In the genomic region with DNA sequence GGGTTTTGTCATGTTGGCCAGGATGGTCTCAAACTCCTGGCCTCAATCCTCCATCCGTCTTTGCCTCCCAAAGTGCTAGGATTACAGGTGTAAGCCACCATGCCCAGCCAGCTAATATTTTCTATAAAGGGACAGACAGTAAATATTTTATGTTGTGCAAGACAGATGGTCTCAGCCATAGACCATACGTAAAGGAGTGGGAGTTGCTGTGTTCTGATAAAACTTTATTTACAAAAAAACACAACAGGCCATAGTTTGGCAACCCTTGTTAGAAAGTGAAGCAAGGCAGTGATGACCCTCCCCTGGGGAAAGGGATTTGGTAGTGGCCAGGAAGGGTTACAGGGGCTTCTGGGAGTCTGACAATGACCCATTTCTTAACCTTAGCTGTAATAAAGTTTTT, we compare ENCODE assay signal across 5 cellular contexts.
"Had no signal": no experiment of that assay in that cellular context is flagged by ENCODE, and none has a peak within 500 bp of the region (broad histone marks: within the 10 kb centered on the region; RNA-seq: fewer than 3 reads in every experiment).

No MANE protein-coding gene starts in this region.

- H3K27ac ChIP-seq: HL-60 had no signal

- DNase-seq: IMR-90, KBM-7, KG1 had no signal

- FAIRE-seq: HTR-8/SVneo had no signal
